ENCODE assay signal across 23 cellular contexts in the genomic region with DNA sequence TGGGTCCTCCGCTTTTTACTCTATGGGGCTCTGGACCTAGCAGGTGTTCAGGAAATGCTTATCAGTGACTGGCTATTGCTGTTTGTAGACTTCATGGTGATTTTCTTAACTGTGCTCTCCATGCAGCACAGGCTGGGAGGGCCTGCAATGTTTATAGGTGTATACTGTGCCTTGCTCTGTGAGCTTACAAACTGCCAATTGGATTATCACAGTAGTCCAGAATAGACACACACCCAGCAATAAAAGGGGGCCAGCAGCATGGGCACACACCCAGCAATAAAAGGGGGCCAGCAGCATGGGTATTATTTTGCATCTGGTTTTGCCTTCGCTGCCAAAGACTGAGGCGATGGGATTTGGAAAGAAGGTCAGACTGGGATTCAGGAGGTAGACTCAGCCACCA.
"Had no signal": no experiment of that assay in that cellular context is flagged by ENCODE, and none has a peak within 500 bp of the region (broad histone marks: within the 10 kb centered on the region; RNA-seq: fewer than 3 reads in every experiment).

No MANE protein-coding gene starts in this region.

- H3K9me3 ChIP-seq: adrenal gland, breast epithelium, MG63 had no signal

- H3K4me1 ChIP-seq: adrenal gland, breast epithelium had no signal

- DNase-seq: activated CD4-positive, alpha-beta T cell treated with anti-CD3 and anti-CD28 coated beads for 48 hours; activated CD4-positive, alpha-beta T cell treated with anti-CD3 and anti-CD28 coated beads, Interleukin-2, amount 50 U/mL, for 48 hours; activated CD4-positive, CD25-positive, alpha-beta regulatory T cell treated with anti-CD3 and anti-CD28 coated beads, Interleukin-2, amount 50 U/mL, for 72 hours; activated CD8-positive, alpha-beta memory T cell treated with anti-CD3 and anti-CD28 coated beads, Interleukin-2, amount 10 ng/mL, durations not matched to agents 7 days and 5 days; activated gamma-delta T cell; activated naive CD4-positive, alpha-beta T cell treated with anti-CD3 and anti-CD28 coated beads for 36 hours; activated T-cell treated with anti-CD3 and anti-CD28 coated beads, Interleukin-2, amount 50 U/mL, for 24 hours; adrenal gland; aorta; caudate nucleus; MG63; MV-4-11; NCI-H1092 treated with DMSO at 0.1 percent for 48 hours; NCI-H1417 treated with DMSO at 0.1 percent for 48 hours; NCI-H1694 treated with DMSO at 0.1 percent for 48 hours; NCI-H2029 treated with DMSO at 0.1 percent for 48 hours; NCI-H446; NCI-H524; SHP77; T-helper 17 cell; T-helper 9 cell had no signal

- H3K27me3 ChIP-seq: adrenal gland, breast epithelium, MG63 had no signal

- H3K36me3 ChIP-seq: breast epithelium, MG63 had no signal

- H3K4me3 ChIP-seq: adrenal gland, breast epithelium, MG63 had no signal

- H3K27ac ChIP-seq: adrenal gland, breast epithelium had no signal

- ATAC-seq: activated CD8-positive, alpha-beta memory T cell treated with anti-CD3 and anti-CD28 coated beads, Interleukin-2, amount 10 ng/mL, durations not matched to agents 7 days and 5 days; T-helper 17 cell; WTC11 had no signal
